Comparison of ENCODE assay signal across 32 cellular contexts in genomic region chr1:14760780-14761179, GRCh38.
"Had no signal": no experiment of that assay in that cellular context is flagged by ENCODE, and none has a peak within 500 bp of the region (broad histone marks: within the 10 kb centered on the region; RNA-seq: fewer than 3 reads in every experiment).

No MANE protein-coding gene starts in this region.

- H3K4me3 Mint-ChIP-seq: activated B cell treated with CpG ODN at 0.5 μM for 24 hours; activated CD8-positive, alpha-beta T cell treated with anti-CD3 and anti-CD28 coated beads for 36 hours; activated naive CD4-positive, alpha-beta T cell treated with anti-CD3 and anti-CD28 coated beads, Interleukin-2, amount 10 ng/mL, durations not matched to agents 7 days and 5 days; activated naive CD8-positive, alpha-beta T cell treated with anti-CD3 and anti-CD28 coated beads, Interleukin-2, amount 10 ng/mL, durations not matched to agents 7 days and 5 days; activated T-helper 1 cell treated with anti-CD3 and anti-CD28 coated beads, Interleukin-12 subunit alpha, Interleukin-12 subunit beta, Interleukin-2, Interleukin-4 antibody, amounts not matched to agents 30 ng/mL and 10 ng/mL and 1 ng/mL, durations not matched to agents 14 hours and 24 hours and 36 hours; brain; T-helper 17 cell; T-helper 2 cell treated with Interferon-gamma antibody and Interleukin-4, amounts not matched to agents 5 μg/mL and 100 μg/mL, for 36 hours had no signal

- FAIRE-seq: endometrium, endothelial cell of umbilical vein had no signal

- H3K4me1 ChIP-seq: ascending aorta, colonic mucosa had no signal

- H3K27ac ChIP-seq: ascending aorta, breast epithelium, cardiac muscle cell, colonic mucosa, epithelial cell of prostate, gastroesophageal sphincter, WERI-Rb-1 had no signal

- H3K9me3 ChIP-seq: ascending aorta, breast epithelium, colonic mucosa, esophagus squamous epithelium, gastroesophageal sphincter had no signal

- ATAC-seq: activated CD4-positive, CD25-positive, alpha-beta regulatory T cell treated with anti-CD3 and anti-CD28 coated beads, Interleukin-2, amount 50 U/mL, for 24 hours; activated CD8-positive, alpha-beta T cell treated with anti-CD3 and anti-CD28 coated beads for 36 hours; activated naive CD4-positive, alpha-beta T cell treated with anti-CD3 and anti-CD28 coated beads, Interleukin-2, amount 50 U/mL, for 72 hours; gastroesophageal sphincter; T-helper 17 cell had no signal

- H3K36me3 Mint-ChIP-seq: activated naive CD4-positive, alpha-beta T cell treated with anti-CD3 and anti-CD28 coated beads, Interleukin-2, amount 10 ng/mL, durations not matched to agents 7 days and 5 days; activated naive CD4-positive, alpha-beta T cell treated with anti-CD3 and anti-CD28 coated beads, Interleukin-2, amount 50 U/mL, for 72 hours; activated naive CD8-positive, alpha-beta T cell treated with anti-CD3 and anti-CD28 coated beads, Interleukin-2, amount 10 ng/mL, durations not matched to agents 7 days and 5 days had no signal

- H3K4me3 ChIP-seq: ascending aorta, breast epithelium, cardiac muscle cell, colonic mucosa, esophagus squamous epithelium, gastroesophageal sphincter had no signal

- H3K4me1 Mint-ChIP-seq: activated B cell treated with CpG ODN at 0.5 μM for 24 hours; activated naive CD4-positive, alpha-beta T cell treated with anti-CD3 and anti-CD28 coated beads, Interleukin-2, amount 10 ng/mL, durations not matched to agents 7 days and 5 days; activated naive CD8-positive, alpha-beta T cell treated with anti-CD3 and anti-CD28 coated beads, Interleukin-2, amount 10 ng/mL, durations not matched to agents 7 days and 5 days; T-helper 17 cell had no signal

- H3K27ac Mint-ChIP-seq: activated B cell treated with CpG ODN at 0.5 μM for 24 hours; activated CD8-positive, alpha-beta T cell treated with anti-CD3 and anti-CD28 coated beads for 36 hours; activated naive CD4-positive, alpha-beta T cell treated with anti-CD3 and anti-CD28 coated beads, Interleukin-2, amount 10 ng/mL, durations not matched to agents 7 days and 5 days; activated naive CD4-positive, alpha-beta T cell treated with anti-CD3 and anti-CD28 coated beads, Interleukin-2, amount 50 U/mL, for 72 hours; activated naive CD8-positive, alpha-beta T cell treated with anti-CD3 and anti-CD28 coated beads, Interleukin-2, amount 10 ng/mL, durations not matched to agents 7 days and 5 days; activated T-helper 1 cell treated with anti-CD3 and anti-CD28 coated beads, Interleukin-12 subunit alpha, Interleukin-12 subunit beta, Interleukin-2, Interleukin-4 antibody, amounts not matched to agents 30 ng/mL and 10 ng/mL and 1 ng/mL, durations not matched to agents 14 hours and 24 hours and 36 hours; activated T-helper 2 cell treated with anti-CD3 and anti-CD28 coated beads, Interferon-gamma antibody, Interleukin-2, Interleukin-4, amounts not matched to agents 10 μg/mL and 5 μg/mL and 100 μg/mL, durations not matched to agents 14 hours and 24 hours and 36 hours; T-helper 17 cell; T-helper 2 cell treated with Interferon-gamma antibody and Interleukin-4, amounts not matched to agents 5 μg/mL and 100 μg/mL, for 36 hours had no signal

- H3K9me3 Mint-ChIP-seq: activated B cell treated with CpG ODN at 0.5 μM for 24 hours; activated CD8-positive, alpha-beta T cell treated with anti-CD3 and anti-CD28 coated beads for 36 hours; activated naive CD4-positive, alpha-beta T cell treated with anti-CD3 and anti-CD28 coated beads, Interleukin-2, amount 10 ng/mL, durations not matched to agents 7 days and 5 days; activated naive CD4-positive, alpha-beta T cell treated with anti-CD3 and anti-CD28 coated beads, Interleukin-2, amount 50 U/mL, for 72 hours; activated naive CD8-positive, alpha-beta T cell treated with anti-CD3 and anti-CD28 coated beads, Interleukin-2, amount 10 ng/mL, durations not matched to agents 7 days and 5 days; activated T-helper 1 cell treated with anti-CD3 and anti-CD28 coated beads, Interleukin-12 subunit alpha, Interleukin-12 subunit beta, Interleukin-2, Interleukin-4 antibody, amounts not matched to agents 30 ng/mL and 10 ng/mL and 1 ng/mL, durations not matched to agents 14 hours and 24 hours and 36 hours; activated T-helper 2 cell treated with anti-CD3 and anti-CD28 coated beads, Interferon-gamma antibody, Interleukin-2, Interleukin-4, amounts not matched to agents 10 μg/mL and 5 μg/mL and 100 μg/mL, durations not matched to agents 14 hours and 24 hours and 36 hours; T-helper 2 cell treated with Interferon-gamma antibody and Interleukin-4, amounts not matched to agents 5 μg/mL and 100 μg/mL, for 36 hours had no signal

- H3K27me3 ChIP-seq: ascending aorta, breast epithelium, cardiac muscle cell, colonic mucosa, esophagus squamous epithelium had no signal

- H3K36me3 ChIP-seq: ascending aorta, breast epithelium, cardiac muscle cell, colonic mucosa, esophagus squamous epithelium, gastroesophageal sphincter, WERI-Rb-1 had no signal

- DNase-seq: activated B cell treated with CpG ODN at 0.5 μM for 24 hours; activated CD4-positive, alpha-beta T cell treated with anti-CD3 and anti-CD28 coated beads for 48 hours; activated CD4-positive, alpha-beta T cell treated with anti-CD3 and anti-CD28 coated beads, Interleukin-2, amount 50 U/mL, for 1 hour; activated CD4-positive, alpha-beta T cell treated with anti-CD3 and anti-CD28 coated beads, Interleukin-2, amount 50 U/mL, for 48 hours; activated CD8-positive, alpha-beta memory T cell treated with anti-CD3 and anti-CD28 coated beads for 24 hours; activated CD8-positive, alpha-beta T cell treated with anti-CD3 and anti-CD28 coated beads for 36 hours; activated effector memory CD4-positive, alpha-beta T cell treated with anti-CD3 and anti-CD28 coated beads, Interleukin-2, amount 50 U/mL, for 16 hours; activated naive CD4-positive, alpha-beta T cell treated with anti-CD3 and anti-CD28 coated beads, Interleukin-2, amount 10 ng/mL, durations not matched to agents 7 days and 5 days; activated naive CD8-positive, alpha-beta T cell treated with anti-CD3 and anti-CD28 coated beads, Interleukin-2, amount 10 ng/mL, durations not matched to agents 7 days and 5 days; activated T-cell treated with anti-CD3 and anti-CD28 coated beads, Interleukin-2, amount 50 U/mL, for 48 hours; central memory CD4-positive, alpha-beta T cell; cerebellar nuclear complex; colonic mucosa; effector CD8-positive, alpha-beta T cell; esophagus squamous epithelium; foreskin melanocyte; T-helper 17 cell; T1000; WERI-Rb-1 had no signal
